28 cellular contexts compared by ENCODE assay signal in genomic region chr2:235550378-235550760, GRCh38.
"Had no signal": no experiment of that assay in that cellular context is flagged by ENCODE, and none has a peak within 500 bp of the region (broad histone marks: within the 10 kb centered on the region; RNA-seq: fewer than 3 reads in every experiment).

No MANE protein-coding gene starts in this region.

- DNase-seq: activated CD4-positive, alpha-beta memory T cell treated with anti-CD3 and anti-CD28 coated beads for 36 hours; activated CD4-positive, alpha-beta T cell treated with anti-CD3 and anti-CD28 coated beads for 36 hours; activated CD4-positive, alpha-beta T cell treated with anti-CD3 and anti-CD28 coated beads, Interleukin-2, amount 10 ng/mL, durations not matched to agents 24 days and 14 days; activated CD4-positive, CD25-positive, alpha-beta regulatory T cell; activated CD4-positive, CD25-positive, alpha-beta regulatory T cell treated with anti-CD3 and anti-CD28 coated beads, Interleukin-2, amount 50 U/mL, for 72 hours; activated CD8-positive, alpha-beta memory T cell treated with anti-CD3 and anti-CD28 coated beads, Interleukin-2, amount 10 ng/mL, durations not matched to agents 7 days and 5 days; activated CD8-positive, alpha-beta memory T cell treated with anti-CD3 and anti-CD28 coated beads, Interleukin-2, amount 50 U/mL, for 4 hours; activated CD8-positive, alpha-beta T cell treated with anti-CD3 and anti-CD28 coated beads, Interleukin-2, amount 10 ng/mL, durations not matched to agents 7 days and 5 days; activated effector memory CD4-positive, alpha-beta T cell treated with anti-CD3 and anti-CD28 coated beads, Interleukin-2, amount 50 U/mL, for 16 hours; activated naive CD4-positive, alpha-beta T cell treated with anti-CD3 and anti-CD28 coated beads for 36 hours; activated naive CD8-positive, alpha-beta T cell treated with anti-CD3 and anti-CD28 coated beads for 36 hours; activated naive CD8-positive, alpha-beta T cell treated with anti-CD3 and anti-CD28 coated beads, Interleukin-2, amount 50 U/mL, for 24 hours; activated T-cell treated with anti-CD3 and anti-CD28 coated beads, Interleukin-2, amount 50 U/mL, for 1 hour; activated T-cell treated with anti-CD3 and anti-CD28 coated beads, Interleukin-2, amount 50 U/mL, for 48 hours; adrenal gland; amygdala; body of pancreas; caudate nucleus; colonic mucosa; effector CD8-positive, alpha-beta T cell; esophagus squamous epithelium; foreskin melanocyte; T-helper 1 cell; T-helper 17 cell; T1000; WERI-Rb-1 had no signal

- H3K4me3 ChIP-seq: adrenal gland, body of pancreas, colonic mucosa, esophagus squamous epithelium, gastroesophageal sphincter had no signal

- H3K27me3 ChIP-seq: adrenal gland, body of pancreas, colonic mucosa, esophagus squamous epithelium, gastroesophageal sphincter had no signal

- H3K9me3 ChIP-seq: adrenal gland, body of pancreas, colonic mucosa, esophagus squamous epithelium, gastroesophageal sphincter had no signal

- ATAC-seq: activated CD4-positive, alpha-beta T cell treated with anti-CD3 and anti-CD28 coated beads for 36 hours; activated CD8-positive, alpha-beta memory T cell treated with anti-CD3 and anti-CD28 coated beads, Interleukin-2, amount 10 ng/mL, durations not matched to agents 7 days and 5 days; activated CD8-positive, alpha-beta T cell treated with anti-CD3 and anti-CD28 coated beads, Interleukin-2, amount 10 ng/mL, durations not matched to agents 7 days and 5 days; activated naive CD8-positive, alpha-beta T cell treated with anti-CD3 and anti-CD28 coated beads, Interleukin-2, amount 50 U/mL, for 24 hours; body of pancreas; gastroesophageal sphincter; T-helper 17 cell had no signal

- H3K36me3 ChIP-seq: adrenal gland, colonic mucosa, esophagus squamous epithelium, gastroesophageal sphincter, WERI-Rb-1 had no signal

- H3K27ac ChIP-seq: adrenal gland, body of pancreas, colonic mucosa, epithelial cell of prostate, esophagus squamous epithelium, gastroesophageal sphincter, WERI-Rb-1 had no signal
